In the genomic region with DNA sequence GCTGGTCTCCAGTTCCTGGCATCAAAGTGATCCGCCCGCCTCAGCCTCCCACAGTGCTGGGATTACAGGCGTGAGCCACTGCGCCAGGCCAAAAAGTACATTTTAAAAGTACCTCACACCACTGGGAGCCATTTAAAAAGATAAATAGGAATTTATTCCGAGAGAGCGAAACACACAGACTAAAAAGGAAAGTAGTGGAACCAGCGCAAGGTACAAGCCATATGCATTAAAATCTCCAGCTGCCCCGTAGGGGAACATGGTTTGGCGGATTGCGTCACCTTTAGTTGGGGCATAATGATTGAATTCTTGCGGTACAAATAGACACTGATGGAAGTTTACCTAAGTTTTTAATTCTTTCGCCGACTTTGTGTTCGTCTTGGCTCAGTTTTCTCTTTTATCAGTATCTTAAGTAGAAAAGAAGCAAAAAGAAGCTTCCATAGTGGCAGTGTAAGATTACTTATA, we compare ENCODE assay signal across 1 cellular context.
TF ChIP-seq lines count a peak whose summit lies in the region.

No MANE protein-coding gene starts in this region.

TF ChIP-seq in K562, 482 proteins besides CTCF, POLR2A, EP300 and RAD21:
- TF ChIP-seq SMARCA5 (IDR thresholded peaks at IDR 0.05) (0 out of 2 replicates have a peak, but pooled peaks have one; percentile 5), ZNF785 (CRISPR knock-in tag; IDR thresholded peaks at IDR 0.05) (no peak), ATF7 (IDR thresholded peaks at IDR 0.05) (peak; percentile 37; the same call in 1 of the 2 replicates), GTF2A2 (tag; IDR thresholded peaks at IDR 0.05) (0 out of 2 replicates have a peak, but pooled peaks have one; percentile 32), ZNF224 (CRISPR knock-in tag; IDR thresholded peaks at IDR 0.05) (no peak), LCOR (CRISPR knock-in tag; IDR thresholded peaks at IDR 0.05) (no peak), HDAC2 (IDR thresholded peaks at IDR 0.05) (0 out of 2 replicates have a peak, but pooled peaks have one; percentile 2), IRF9 (tag; IDR thresholded peaks at IDR 0.05) (peak; percentile 68; the same call in 1 of the 2 replicates), CEBPG (CRISPR knock-in tag; IDR thresholded peaks at IDR 0.05) (peak; percentile 47), CEBPG (tag; conservative IDR thresholded peaks at IDR 0.05 in 1 of 2, IDR thresholded peaks at IDR 0.05 in 1 of 2) (peak; percentile 76 to 86), ADNP (tag; IDR thresholded peaks at IDR 0.05) (peak; percentile 25; the same call in 1 of the 2 replicates), ZBTB33 (CRISPR knock-in tag; IDR thresholded peaks at IDR 0.05) (peak; percentile 69; the same call in 1 of the 2 replicates), CEBPB (tag; IDR thresholded peaks at IDR 0.05) (peak; percentile 94)
- TF ChIP-seq, protein P1, sequence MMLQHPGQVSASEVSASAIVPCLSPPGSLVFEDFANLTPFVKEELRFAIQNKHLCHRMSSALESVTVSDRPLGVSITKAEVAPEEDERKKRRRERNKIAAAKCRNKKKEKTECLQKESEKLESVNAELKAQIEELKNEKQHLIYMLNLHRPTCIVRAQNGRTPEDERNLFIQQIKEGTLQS (IDR thresholded peaks at IDR 0.05), result peak; percentile 92
- TF ChIP-seq, protein P1 (CRISPR knock-in tag; conservative IDR thresholded peaks at IDR 0.05), result no peak
